25 cellular contexts compared by ENCODE assay signal in genomic region chr5:2000591-2000990, GRCh38.
"Had no signal": no experiment of that assay in that cellular context is flagged by ENCODE, and none has a peak within 500 bp of the region (broad histone marks: within the 10 kb centered on the region; RNA-seq: fewer than 3 reads in every experiment).

No MANE protein-coding gene starts in this region.

- H3K27ac ChIP-seq: adrenal gland, KMS-11, SK-N-MC, WERI-Rb-1 had no signal

- ATAC-seq: activated CD4-positive, alpha-beta T cell treated with anti-CD3 and anti-CD28 coated beads for 36 hours; Right ventricle myocardium inferior had no signal

- H3K4me2 ChIP-seq: KMS-11 had no signal

- H3K9ac ChIP-seq: KMS-11 had no signal

- H3K27ac Mint-ChIP-seq: activated CD4-positive, alpha-beta memory T cell treated with anti-CD3 and anti-CD28 coated beads, Interleukin-2, amount 10 ng/mL, durations not matched to agents 7 days and 5 days; activated CD4-positive, alpha-beta T cell treated with anti-CD3 and anti-CD28 coated beads for 36 hours; activated naive CD4-positive, alpha-beta T cell treated with anti-CD3 and anti-CD28 coated beads, Interleukin-2, amount 10 ng/mL, durations not matched to agents 7 days and 5 days; activated naive CD8-positive, alpha-beta T cell treated with anti-CD3 and anti-CD28 coated beads, Interleukin-2, amount 10 ng/mL, durations not matched to agents 7 days and 5 days; activated T-helper 2 cell treated with anti-CD3 and anti-CD28 coated beads, Interferon-gamma antibody, Interleukin-2, Interleukin-4, amounts not matched to agents 10 μg/mL and 5 μg/mL and 100 μg/mL, durations not matched to agents 14 hours and 24 hours and 36 hours had no signal

- H3K4me1 Mint-ChIP-seq: activated CD4-positive, alpha-beta T cell treated with anti-CD3 and anti-CD28 coated beads for 36 hours; activated naive CD4-positive, alpha-beta T cell treated with anti-CD3 and anti-CD28 coated beads, Interleukin-2, amount 10 ng/mL, durations not matched to agents 7 days and 5 days had no signal

- DNase-seq: activated CD4-positive, alpha-beta memory T cell treated with anti-CD3 and anti-CD28 coated beads, Interleukin-2, amount 10 ng/mL, durations not matched to agents 7 days and 5 days; activated CD4-positive, alpha-beta T cell treated with anti-CD3 and anti-CD28 coated beads for 36 hours; activated CD4-positive, alpha-beta T cell treated with anti-CD3 and anti-CD28 coated beads, Interleukin-2, amount 50 U/mL, for 1 hour; activated gamma-delta T cell treated with Interleukin-2 at 50 U/mL for 16 hours; activated naive CD4-positive, alpha-beta T cell treated with anti-CD3 and anti-CD28 coated beads, Interleukin-2, amount 10 ng/mL, durations not matched to agents 7 days and 5 days; activated naive CD8-positive, alpha-beta T cell treated with anti-CD3 and anti-CD28 coated beads, Interleukin-2, amount 10 ng/mL, durations not matched to agents 7 days and 5 days; activated T-cell treated with anti-CD3 and anti-CD28 coated beads for 4 hours; activated T-cell treated with anti-CD3 and anti-CD28 coated beads, Interleukin-2, amount 50 U/mL, for 48 hours; adrenal gland; anterior cingulate cortex; NCI-H1092; NCI-H1417; NCI-H1930; NCI-H2107; NCI-H2171 treated with DMSO at 0.1 percent for 48 hours; NCI-H226; NCI-H510A; NCI-H526 treated with DMSO at 0.1 percent for 48 hours; NCI-H82; T-helper 1 cell; WERI-Rb-1 had no signal

- H3K4me3 Mint-ChIP-seq: activated CD4-positive, alpha-beta memory T cell treated with anti-CD3 and anti-CD28 coated beads, Interleukin-2, amount 10 ng/mL, durations not matched to agents 7 days and 5 days; activated CD4-positive, alpha-beta T cell treated with anti-CD3 and anti-CD28 coated beads for 36 hours; activated naive CD4-positive, alpha-beta T cell treated with anti-CD3 and anti-CD28 coated beads, Interleukin-2, amount 10 ng/mL, durations not matched to agents 7 days and 5 days; activated naive CD8-positive, alpha-beta T cell treated with anti-CD3 and anti-CD28 coated beads, Interleukin-2, amount 10 ng/mL, durations not matched to agents 7 days and 5 days had no signal

- H3K36me3 Mint-ChIP-seq: activated naive CD4-positive, alpha-beta T cell treated with anti-CD3 and anti-CD28 coated beads, Interleukin-2, amount 10 ng/mL, durations not matched to agents 7 days and 5 days; activated naive CD8-positive, alpha-beta T cell treated with anti-CD3 and anti-CD28 coated beads, Interleukin-2, amount 10 ng/mL, durations not matched to agents 7 days and 5 days had no signal

- H3K36me3 ChIP-seq: adrenal gland, WERI-Rb-1 had no signal

- H3K9me3 ChIP-seq: adrenal gland had no signal

- H3K27me3 Mint-ChIP-seq: activated CD4-positive, alpha-beta memory T cell treated with anti-CD3 and anti-CD28 coated beads, Interleukin-2, amount 10 ng/mL, durations not matched to agents 7 days and 5 days had no signal

- H3K4me1 ChIP-seq: adrenal gland had no signal

- H3K4me3 ChIP-seq: adrenal gland, SK-N-MC had no signal

- H3K27me3 ChIP-seq: adrenal gland had no signal
